Comparison of ENCODE assay signal across 15 cellular contexts in the genomic region with DNA sequence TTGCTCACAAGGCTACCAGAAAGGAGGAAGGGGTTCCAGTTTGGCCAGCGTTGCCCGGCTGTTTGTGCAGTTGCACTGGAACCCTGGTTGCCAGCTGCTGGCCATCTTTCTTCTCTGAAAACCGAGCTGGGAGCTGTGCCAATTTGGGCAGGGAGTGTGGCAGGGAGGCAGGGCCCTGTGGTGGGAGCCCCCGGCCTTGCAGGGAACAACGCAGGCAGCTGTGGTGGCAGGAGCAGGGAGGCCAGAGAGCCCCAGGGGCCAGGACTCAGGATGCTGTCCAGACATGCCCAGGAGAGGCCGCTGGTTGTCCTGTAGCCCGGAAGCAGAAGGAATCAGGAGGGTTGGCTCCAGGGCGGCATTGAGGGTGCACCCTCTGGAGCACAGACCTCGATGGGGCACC. TPM values are rescaled to one million over a fixed set of nuclear protein-coding genes. Genes with fewer than 3 reads are reported as not detected.
A peak's percentile ranks its signal among the peaks of the same experiment; 100 is the strongest.
DNase-seq lines count a peak whose midpoint lies in the region; ATAC-seq lines count a peak whose summit lies in the region.
"Had no signal": no experiment of that assay in that cellular context is flagged by ENCODE, and none has a peak within 500 bp of the region (broad histone marks: within the 10 kb centered on the region; RNA-seq: fewer than 3 reads in every experiment).

No MANE protein-coding gene starts in this region.

- ATAC-seq in HG03342 (IDR thresholded peaks at IDR 0.05; ENCODE audit: unreplicated experiment): no peak
- ATAC-seq in HG03439 (IDR thresholded peaks at IDR 0.05; ENCODE audit: unreplicated experiment): no peak
- ATAC-seq: heart right ventricle, upper lobe of right lung had no signal

- no peak overlapping the region for H3K4me3 ChIP-seq in SJCRH30
- H3K4me3 ChIP-seq: heart right ventricle, ovary, upper lobe of right lung had no signal

- DNase-seq in NCI-H2171 treated with DMSO at 0.1 percent for 48 hours (lab: John Stamatoyannopoulos, UW) (peak; percentile 3), NCI-H2171 (lab: John Stamatoyannopoulos, UW) (no peak), SJCRH30 (peak; percentile 92 to 93), globus pallidus (ENCODE audit: low spot score) (peak; percentile 63), ureter (ENCODE audit: low spot score) (peak; percentile 72), RKO (ENCODE audit: low spot score) (no peak)
- DNase-seq: activated CD4-positive, CD25-positive, alpha-beta regulatory T cell; activated T-cell treated with anti-CD3 and anti-CD28 coated beads, Interleukin-2, amount 50 U/mL, for 48 hours; GOT3; heart right ventricle; upper lobe of right lung had no signal

- peaks cover 31% of the 10 kb centered on the region for H3K4me1 ChIP-seq in SJCRH30

- peaks cover 7% of the 10 kb centered on the region for H3K36me3 ChIP-seq in SJCRH30
- H3K36me3 ChIP-seq: ovary had no signal

- H3K27ac ChIP-seq in SJCRH30: peak overlapping the region; percentile 16; the same call in 1 of the 2 replicates
- H3K27ac ChIP-seq: heart right ventricle, ovary, upper lobe of right lung had no signal

- H3K9me3 ChIP-seq in SJCRH30 (replicated peaks): no peaks in the 10 kb centered on the region
- H3K9me3 ChIP-seq: heart right ventricle, ovary, upper lobe of right lung had no signal

- no peaks in the 10 kb centered on the region for H3K27me3 ChIP-seq in SJCRH30
- H3K27me3 ChIP-seq: heart right ventricle, ovary, upper lobe of right lung had no signal

RNA-seq across cellular contexts. Expression of a gene that starts 4.8 kb away (rescaled TPM):
- 21.2 and 21.6 TPM in 2 replicates for total RNA-seq in SJCRH30 (2014; rRNA removed; shearing (Covaris generic))
- total RNA-seq in ureter: 12.0 TPM

RNA-seq across cellular contexts. Expression of a gene that starts 10.1 kb away (rescaled TPM):
- total RNA-seq in SJCRH30 (2014; rRNA removed; shearing (Covaris generic)): 0.45 TPM in 1 of 2 replicates, not detected in the other
- total RNA-seq in ureter: 3.7 TPM
- total RNA-seq: heart right ventricle, liver, upper lobe of right lung had no signal

RNA-seq across cellular contexts. Expression of a gene that starts 18.6 kb away (rescaled TPM):
- not detected in 2 replicates for total RNA-seq in SJCRH30 (2014; rRNA removed; shearing (Covaris generic))
- not detected for total RNA-seq in ureter
- total RNA-seq: heart right ventricle, liver, ovary, upper lobe of right lung had no signal

RNA-seq across cellular contexts. Expression of a gene that starts 19.3 kb away (rescaled TPM):
- not detected in 2 replicates for total RNA-seq in SJCRH30 (2014; rRNA removed; shearing (Covaris generic))
- 1.9 TPM for total RNA-seq in ureter

RNA-seq across cellular contexts. Expression of a gene that starts 25.8 kb away (rescaled TPM):
- 16.7 and 17.8 TPM in 2 replicates for total RNA-seq in SJCRH30 (2014; rRNA removed; shearing (Covaris generic))
- total RNA-seq in ureter: not detected
- total RNA-seq: heart right ventricle, liver had no signal

Comparison
In these comparisons a context has a peak if more than half of its experiments do, and no peak if none do; other contexts are left out.
1. DNase-seq: peak in NCI-H2171 treated with DMSO at 0.1 percent for 48 hours (single experiment), SJCRH30 (2 of 2), globus pallidus (single experiment) and ureter (single experiment); none in NCI-H2171 (single experiment) and RKO (single experiment).